ENCODE assay signal across 8 cellular contexts in genomic region chrX:109890910-109891502, GRCh38.
DNase-seq lines count a peak whose midpoint lies in the region; ATAC-seq, FAIRE-seq and TF ChIP-seq lines count a peak whose summit lies in the region.

No MANE protein-coding gene starts in this region.

- peak; percentile 81 for TF ChIP-seq CTCF in C4-2B (conservative IDR thresholded peaks at IDR 0.05)
- peak; percentile 76 for TF ChIP-seq CTCF in RWPE2 (IDR thresholded peaks at IDR 0.05; ENCODE audit: poor library complexity, severe bottlenecking)
- peak; percentile 81 for TF ChIP-seq CTCF in psoas muscle (IDR thresholded peaks at IDR 0.05)

- peak; percentile 33 for DNase-seq in GM19240 (ENCODE audit: insufficient read length, low spot score)
- DNase-seq in HTR-8/SVneo (ENCODE audit: insufficient read length, low spot score) = peak; percentile 21
- no peak for DNase-seq in RWPE2 (ENCODE audit: low spot score)
- peak; percentile 19 for DNase-seq in activated gamma-delta T cell treated with anti-CD3 and anti-CD28 coated beads, Interleukin-2, amount 50 U/mL, for 16 hours (ENCODE audit: low read depth)
- DNase-seq in Right ventricle myocardium inferior (ENCODE audit: missing footprints) = peak; percentile 64
- peak; percentile 35 to 57 for DNase-seq in psoas muscle

- H3K4me1 ChIP-seq in RWPE2 (ENCODE audit: insufficient read depth, poor library complexity, severe bottlenecking) (no peaks in the 10 kb centered on the region), psoas muscle (no peaks in the 10 kb centered on the region)

- H3K4me3 ChIP-seq in RWPE2 (ENCODE audit: severe bottlenecking) (no peak overlapping the region), psoas muscle (no peak overlapping the region)

- no peaks in the 10 kb centered on the region for H3K27me3 ChIP-seq in RWPE2 (ENCODE audit: insufficient read depth, poor library complexity, severe bottlenecking)
- no peaks in the 10 kb centered on the region for H3K27me3 ChIP-seq in psoas muscle (ENCODE audit: insufficient read depth in 3 of 3, low read length in 2 of 3)

- H3K27ac ChIP-seq in C4-2B (no peak overlapping the region), RWPE2 (ENCODE audit: poor library complexity, severe bottlenecking) (no peak overlapping the region), psoas muscle (no peak overlapping the region)

- 28 to 39% (median 29%) methylated on average over 7 of the region's 7 CpGs for WGBS in psoas muscle, 3 donors

- H3K9me3 ChIP-seq in RWPE2 (ENCODE audit: severe bottlenecking) (no peaks in the 10 kb centered on the region), psoas muscle (no peaks in the 10 kb centered on the region)

- FAIRE-seq in HTR-8/SVneo (lab: Jason Lieb, UNC) = no peak

- intact Hi-C loops in Right ventricle myocardium inferior (cut with DNase I) = no loop called here
- intact Hi-C loops in psoas muscle (cut with DNase I) = no loop called here

- ATAC-seq in RWPE2 (ENCODE audit: low read depth) (peak; percentile 65), Right ventricle myocardium inferior (peak; percentile 50), psoas muscle (peak; percentile 52 to 83 (median 76)), GM21619 (IDR thresholded peaks at IDR 0.05; ENCODE audit: unreplicated experiment) (no peak)

- H3K36me3 ChIP-seq in RWPE2 (ENCODE audit: low read depth) (no peaks in the 10 kb centered on the region), psoas muscle (ENCODE audit: insufficient read depth in 1 of 2, low read depth in 1 of 2) (no peaks in the 10 kb centered on the region)
